ENCODE assay signal across 9 cellular contexts in the genomic region with DNA sequence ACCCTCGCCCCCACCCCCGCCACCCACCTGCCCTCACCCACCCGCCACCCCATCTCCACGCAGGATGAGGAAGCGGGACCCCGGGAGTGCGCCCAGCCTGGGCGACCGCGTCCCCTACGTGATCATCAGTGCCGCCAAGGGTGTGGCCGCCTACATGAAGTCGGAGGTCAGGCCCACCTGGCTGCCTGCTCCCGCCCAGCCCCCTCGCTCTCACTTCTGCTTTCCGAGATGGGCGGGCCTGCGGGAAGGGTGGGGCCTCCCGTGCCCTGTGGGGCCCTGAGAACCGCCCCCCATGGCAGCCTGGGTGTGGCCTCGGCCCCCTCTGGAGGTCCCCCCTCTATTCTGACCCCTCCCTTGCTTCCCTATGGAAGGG. TPM values are rescaled to one million over a fixed set of nuclear protein-coding genes. Genes with fewer than 3 reads are reported as not detected.
A peak's percentile ranks its signal among the peaks of the same experiment; 100 is the strongest.
DNase-seq lines count a peak whose midpoint lies in the region; ATAC-seq and TF ChIP-seq lines count a peak whose summit lies in the region.
"Had no signal": no experiment of that assay in that cellular context is flagged by ENCODE, and none has a peak within 500 bp of the region (broad histone marks: within the 10 kb centered on the region; RNA-seq: fewer than 3 reads in every experiment).

No MANE protein-coding gene starts in this region.

- H3K9me3 Mint-ChIP-seq in chondrocyte (ENCODE audit: low read depth) = no peaks in the 10 kb centered on the region

- H3K36me3 ChIP-seq in lower lobe of right lung = no peaks in the 10 kb centered on the region

- no peaks in the 10 kb centered on the region for H3K9me3 ChIP-seq in lower lobe of right lung

- peaks cover 30% of the 10 kb centered on the region for H3K27me3 ChIP-seq in lower lobe of right lung (ENCODE audit: low read depth)

- intact Hi-C loops in lower lobe of right lung (cut with DNase I) = no loop called here

- DNase-seq in NOMO-1 (lab: John Stamatoyannopoulos, UW; ENCODE audit: unreplicated experiment in 2 of 2) (peak; percentile 80 to 96), lower lobe of right lung (peak; percentile 79), NCI-H2196 (lab: John Stamatoyannopoulos, UW; ENCODE audit: unreplicated experiment) (no peak), chondrocyte (ENCODE audit: low spot score) (no peak)
- DNase-seq in stimulated activated naive CD4-positive, alpha-beta T cell treated with Interleukin-2 at 50 U/mL for 16 hours (lab: John Stamatoyannopoulos, UW) = no peak
- DNase-seq: NCI-H2029 had no signal

- H3K27ac Mint-ChIP-seq in chondrocyte (ENCODE audit: unreplicated experiment) = no peak overlapping the region

- peaks cover 4% of the 10 kb centered on the region for H3K4me1 Mint-ChIP-seq in chondrocyte (ENCODE audit: low read depth)

- ATAC-seq in GM18867 (IDR thresholded peaks at IDR 0.05; ENCODE audit: unreplicated experiment) (peak; percentile 59), HG02623 (IDR thresholded peaks at IDR 0.05; ENCODE audit: unreplicated experiment) (peak; percentile 34), lower lobe of right lung (peak; percentile 47 to 68), GM18870 (IDR thresholded peaks at IDR 0.05; ENCODE audit: unreplicated experiment) (no peak)

- no peak overlapping the region for H3K4me3 ChIP-seq in lower lobe of right lung

- TF ChIP-seq CTCF in lower lobe of right lung (IDR thresholded peaks at IDR 0.05) (no peak), chondrocyte (IDR thresholded peaks at IDR 0.05) (no peak)

- no peak overlapping the region for H3K4me3 Mint-ChIP-seq in chondrocyte (ENCODE audit: unreplicated experiment)

- no peak overlapping the region for H3K27ac ChIP-seq in lower lobe of right lung

- H3K36me3 Mint-ChIP-seq in chondrocyte (ENCODE audit: low read depth) = peaks cover 3% of the 10 kb centered on the region

- peaks cover 16% of the 10 kb centered on the region for H3K27me3 Mint-ChIP-seq in chondrocyte (ENCODE audit: low read depth)

- H3K4me1 ChIP-seq in lower lobe of right lung = no peaks in the 10 kb centered on the region

RNA-seq across cellular contexts. Expression of a gene that starts 3.1 kb away (rescaled TPM):
- total RNA-seq in lower lobe of right lung = 0.12 TPM
- not detected in 3 replicates for total RNA-seq in chondrocyte

RNA-seq across cellular contexts. Expression of a gene that starts 17.0 kb away (rescaled TPM):
- total RNA-seq in lower lobe of right lung (not detected), chondrocyte (not detected in 3 replicates)

RNA-seq across cellular contexts. Expression of a gene that starts 31.5 kb away (rescaled TPM):
- 35.1 TPM for total RNA-seq in lower lobe of right lung
- total RNA-seq in chondrocyte = 15.7 to 37.2 TPM (median 15.8 TPM) in 3 replicates

RNA-seq across cellular contexts. Expression of a gene that starts 39.4 kb away (rescaled TPM):
- total RNA-seq in lower lobe of right lung (100 TPM), chondrocyte (47.7 to 48.9 TPM (median 48.3 TPM) in 3 replicates)

RNA-seq across cellular contexts. Expression of a gene that starts 50.2 kb away (rescaled TPM):
- 1,633 TPM for total RNA-seq in lower lobe of right lung
- total RNA-seq in chondrocyte = 0.27 to 0.74 TPM (median 0.55 TPM) in 3 replicates

Comparison
In these comparisons a context has a peak if more than half of its experiments do, and no peak if none do; other contexts are left out.
1. DNase-seq: peak in NOMO-1 (2 of 2) and lower lobe of right lung (single experiment); none in stimulated activated naive CD4-positive, alpha-beta T cell treated with Interleukin-2 at 50 U/mL for 16 hours (single experiment), NCI-H2196 (single experiment) and chondrocyte (single experiment).